Comparison of ENCODE assay signal across 1 cellular context in genomic region chr2:230982126-230982525, GRCh38.
TF ChIP-seq lines count a peak whose summit lies in the region.

No MANE protein-coding gene starts in this region.

TF ChIP-seq in GM12878, 131 proteins besides CTCF, POLR2A, EP300 and RAD21:
- no peak for TF ChIP-seq ZBED1 (IDR thresholded peaks at IDR 0.05; ENCODE audit: borderline replicate concordance)
- TF ChIP-seq, protein P1, sequence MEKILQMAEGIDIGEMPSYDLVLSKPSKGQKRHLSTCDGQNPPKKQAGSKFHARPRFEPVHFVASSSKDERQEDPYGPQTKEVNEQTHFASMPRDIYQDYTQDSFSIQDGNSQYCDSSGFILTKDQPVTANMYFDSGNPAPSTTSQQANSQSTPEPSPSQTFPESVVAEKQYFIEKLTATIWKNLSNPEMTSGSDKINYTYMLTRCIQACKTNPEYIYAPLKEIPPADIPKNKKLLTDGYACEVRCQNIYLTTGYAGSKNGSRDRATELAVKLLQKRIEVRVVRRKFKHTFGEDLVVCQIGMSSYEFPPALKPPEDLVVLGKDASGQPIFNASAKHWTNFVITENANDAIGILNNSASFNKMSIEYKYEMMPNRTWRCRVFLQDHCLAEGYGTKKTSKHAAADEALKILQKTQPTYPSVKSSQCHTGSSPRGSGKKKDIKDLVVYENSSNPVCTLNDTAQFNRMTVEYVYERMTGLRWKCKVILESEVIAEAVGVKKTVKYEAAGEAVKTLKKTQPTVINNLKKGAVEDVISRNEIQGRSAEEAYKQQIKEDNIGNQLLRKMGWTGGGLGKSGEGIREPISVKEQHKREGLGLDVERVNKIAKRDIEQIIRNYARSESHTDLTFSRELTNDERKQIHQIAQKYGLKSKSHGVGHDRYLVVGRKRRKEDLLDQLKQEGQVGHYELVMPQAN (conservative IDR thresholded peaks at IDR 0.05): 0 out of 2 replicates have a peak, but pooled peaks have one; percentile 17
- peak in 1 of 2 experiments; percentile 21; a peak in 1 of 4 replicates for TF ChIP-seq BHLHE40 (IDR thresholded peaks at IDR 0.05; ENCODE audit: borderline replicate concordance in 1 of 2, low read depth in 2 of 2, low read length in 1 of 2)
